ENCODE assay signal across 10 cellular contexts in the genomic region with DNA sequence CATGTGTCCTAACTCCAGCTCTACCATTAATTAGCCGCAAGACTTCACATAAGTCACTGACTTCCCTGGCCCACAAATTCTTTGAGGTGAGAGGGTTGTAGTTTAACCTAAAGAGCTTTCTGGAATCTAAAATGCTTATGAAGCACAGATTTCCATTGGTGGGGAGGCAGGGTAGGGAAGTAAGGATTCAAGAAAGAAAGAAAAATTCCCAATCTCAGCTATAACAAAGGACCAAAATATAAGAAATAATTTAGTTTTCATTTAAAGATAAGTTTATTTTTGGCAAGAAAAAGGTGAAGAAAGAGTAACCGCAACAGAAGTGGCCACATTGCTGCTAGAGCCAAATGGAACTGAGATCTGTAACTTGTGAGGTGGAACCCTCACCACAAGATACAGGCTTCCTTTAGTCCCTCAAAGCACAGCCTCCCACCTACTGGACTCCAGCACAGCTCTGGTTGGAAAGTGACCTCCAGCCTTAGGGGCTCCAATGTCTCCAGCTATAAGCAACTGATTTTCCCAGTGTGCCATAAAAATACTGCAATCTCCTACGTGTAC. TPM values are rescaled to one million over a fixed set of nuclear protein-coding genes. Genes with fewer than 3 reads are reported as not detected.
DNase-seq lines count a peak whose midpoint lies in the region; ATAC-seq and TF ChIP-seq lines count a peak whose summit lies in the region.
"Had no signal": no experiment of that assay in that cellular context is flagged by ENCODE, and none has a peak within 500 bp of the region (broad histone marks: within the 10 kb centered on the region; RNA-seq: fewer than 3 reads in every experiment).

No MANE protein-coding gene starts in this region.

- no peaks in the 10 kb centered on the region for H3K27me3 Mint-ChIP-seq in CD4-positive, CD25-positive, alpha-beta regulatory T cell

- peak overlapping the region; percentile 70 for H3K4me3 ChIP-seq in CD4-positive, CD25-positive, alpha-beta regulatory T cell (ENCODE audit: low read depth, low read length)
- H3K4me3 ChIP-seq in hepatocyte (no peak overlapping the region), upper lobe of left lung (no peak overlapping the region)

- H3K36me3 ChIP-seq in CD4-positive, CD25-positive, alpha-beta regulatory T cell (ENCODE audit: control insufficient read depth, insufficient read depth, low read length): peaks cover under 1% of the 10 kb centered on the region
- H3K36me3 ChIP-seq in hepatocyte (replicated peaks; ENCODE audit: insufficient read depth, low read depth) (no peaks in the 10 kb centered on the region), upper lobe of left lung (peaks cover 7 to 51% (median 15%) of the 10 kb centered on the region in 4 donors)

- peak overlapping the region; percentile 97 to 100 (median 100) for H3K27ac Mint-ChIP-seq in CD4-positive, CD25-positive, alpha-beta regulatory T cell

- H3K36me3 Mint-ChIP-seq in CD4-positive, CD25-positive, alpha-beta regulatory T cell: peaks cover 17% of the 10 kb centered on the region

- no peaks in the 10 kb centered on the region for H3K9me2 ChIP-seq in hepatocyte (replicated peaks; ENCODE audit: insufficient read depth)

- peak overlapping the region; percentile 99 for H3K27ac ChIP-seq in CD4-positive, CD25-positive, alpha-beta regulatory T cell (ENCODE audit: insufficient read depth, low read length, poor library complexity, severe bottlenecking)
- H3K27ac ChIP-seq in hepatocyte: peak overlapping the region; percentile 73
- H3K27ac ChIP-seq in upper lobe of left lung: peak overlapping the region in 1 of 4 donors; percentile 33

- TF ChIP-seq EP300 in upper lobe of left lung (IDR thresholded peaks at IDR 0.05): no peak

- TF ChIP-seq CTCF in hepatocyte (IDR thresholded peaks at IDR 0.05; ENCODE audit: poor library complexity) (no peak), upper lobe of left lung (IDR thresholded peaks at IDR 0.05) (no peak), GM13976 (IDR thresholded peaks at IDR 0.05; ENCODE audit: borderline replicate concordance, control extremely low read depth, extremely low read depth, insufficient read depth, missing control alignments) (no peak)

- WGBS in hepatocyte (ENCODE audit: low lambda C conversion rate, missing lambda C conversion rate): 89% methylated on average over 3 of the region's 3 CpGs
- 77 to 85% methylated on average over 3 of the region's 3 CpGs for WGBS in upper lobe of left lung, 2 donors

- intact Hi-C loops in left cardiac atrium (cut with DNase I): loop anchor here in 1 of 2 donors (5.0 kb wide), 1 partner anchor 77 kb away; the partner anchor contains the start of gene OR6J1

- H3K4me2 ChIP-seq in hepatocyte: no peak overlapping the region

- TF ChIP-seq POLR2A in upper lobe of left lung (IDR thresholded peaks at IDR 0.05): no peak

- peaks cover 47% of the 10 kb centered on the region for H3K79me2 ChIP-seq in hepatocyte

- no peaks in the 10 kb centered on the region for H3K9me3 Mint-ChIP-seq in CD4-positive, CD25-positive, alpha-beta regulatory T cell
- H3K9me3 Mint-ChIP-seq: CD14-positive monocyte had no signal

- H2AFZ ChIP-seq in hepatocyte: no peak overlapping the region

- H3K4me1 ChIP-seq in CD4-positive, CD25-positive, alpha-beta regulatory T cell (ENCODE audit: control insufficient read depth, insufficient read depth, low read length, poor library complexity, severe bottlenecking): peaks cover 100% of the 10 kb centered on the region
- H3K4me1 ChIP-seq in hepatocyte (ENCODE audit: insufficient read depth) (peaks cover 33% of the 10 kb centered on the region), upper lobe of left lung (peaks cover 23 to 38% (median 31%) of the 10 kb centered on the region in 4 donors)

- no peaks in the 10 kb centered on the region for H3K27me3 ChIP-seq in CD4-positive, CD25-positive, alpha-beta regulatory T cell (ENCODE audit: control insufficient read depth, insufficient read depth, low read length)
- no peaks in the 10 kb centered on the region for H3K27me3 ChIP-seq in hepatocyte
- H3K27me3 ChIP-seq in upper lobe of left lung: no peaks in the 10 kb centered on the region

- in situ Hi-C loops in GM13976 (cut with MboI; ENCODE audit: low sequenced_read_pairs, unreplicated experiment): loop anchor here (5.0 to 10.0 kb wide), 2 partner anchors 173 to 251 kb away; no protein-coding TSS in a partner anchor

- peaks cover 23 to 98% (median 68%) of the 10 kb centered on the region in 4 donors for H3K4me1 Mint-ChIP-seq in CD4-positive, CD25-positive, alpha-beta regulatory T cell

- no peak for ATAC-seq in CD4-positive, CD25-positive, alpha-beta regulatory T cell (ENCODE audit: low read depth in 2 of 2)
- ATAC-seq in GM19395 (IDR thresholded peaks at IDR 0.05; ENCODE audit: unreplicated experiment): peak; percentile 48
- ATAC-seq in HG03521 (IDR thresholded peaks at IDR 0.05; ENCODE audit: unreplicated experiment): peak; percentile 27
- no peak for ATAC-seq in upper lobe of left lung (ENCODE audit: low FRiP score in 2 of 2)
- ATAC-seq in left cardiac atrium: no peak

- peak in 1 of 3 donors; percentile 49 for DNase-seq in CD4-positive, CD25-positive, alpha-beta regulatory T cell
- DNase-seq in hepatocyte (ENCODE audit: low spot score) (no peak), upper lobe of left lung (no peak), GM13976 (ENCODE audit: low spot score) (no peak), left cardiac atrium (no peak), NCI-H1105 treated with DMSO at 0.1 percent for 48 hours (lab: John Stamatoyannopoulos, UW) (no peak)
- DNase-seq: activated CD8-positive, alpha-beta memory T cell treated with anti-CD3 and anti-CD28 coated beads, Interleukin-2, amount 50 U/mL, for 48 hours had no signal

- H3K9me3 ChIP-seq in CD4-positive, CD25-positive, alpha-beta regulatory T cell (ENCODE audit: control insufficient read depth in 2 of 2, low read length in 2 of 2): no peaks in the 10 kb centered on the region
- H3K9me3 ChIP-seq in hepatocyte (ENCODE audit: low read depth): no peaks in the 10 kb centered on the region
- no peaks in the 10 kb centered on the region for H3K9me3 ChIP-seq in upper lobe of left lung

- no peaks in the 10 kb centered on the region for H4K20me1 ChIP-seq in hepatocyte (ENCODE audit: insufficient read depth, poor library complexity, severe bottlenecking)

- H3K4me3 Mint-ChIP-seq in CD4-positive, CD25-positive, alpha-beta regulatory T cell: peak overlapping the region; percentile 25 to 80 (median 64)
- H3K4me3 Mint-ChIP-seq: CD14-positive monocyte had no signal

RNA-seq across cellular contexts. Expression of gene DAD1, which starts 23.6 kb away (rescaled TPM):
- 81.8 TPM for total RNA-seq in CD4-positive, CD25-positive, alpha-beta regulatory T cell
- polyA plus RNA-seq in CD4-positive, CD25-positive, alpha-beta regulatory T cell: 100 to 1,000 TPM; 630 to 720 (median 697) TPM
- total RNA-seq in hepatocyte (327 and 358 TPM in 2 replicates), upper lobe of left lung (100 to 1,000 TPM in 4 of 6 donors, 10 to 100 TPM in 1, 1 to 10 TPM in 1; 8.4 to 188 (median 134) TPM), left cardiac atrium (100 to 1,000 TPM; 150 to 165 TPM)
- polyA plus RNA-seq in hepatocyte: 441 and 463 TPM in 2 replicates

RNA-seq across cellular contexts. Expression of gene ABHD4, which starts 32.6 kb away (rescaled TPM):
- 10.1 TPM for total RNA-seq in CD4-positive, CD25-positive, alpha-beta regulatory T cell
- polyA plus RNA-seq in CD4-positive, CD25-positive, alpha-beta regulatory T cell: 10 to 100 TPM; 10.2 to 13.4 (median 11.1) TPM
- total RNA-seq in hepatocyte (30.7 and 33.9 TPM in 2 replicates), upper lobe of left lung (10 to 100 TPM; 20.1 to 31.3 (median 26.1) TPM), left cardiac atrium (10 to 100 TPM; 19.8 to 20.1 TPM)
- polyA plus RNA-seq in hepatocyte: 43.3 and 49.8 TPM in 2 replicates

Comparison
In these comparisons a context has a peak if more than half of its experiments do, and no peak if none do; other contexts are left out.
1. ATAC-seq: peak in GM19395 (single experiment) and HG03521 (single experiment); none in CD4-positive, CD25-positive, alpha-beta regulatory T cell (0 of 2), upper lobe of left lung (0 of 2) and left cardiac atrium (0 of 2).